ENCODE assay signal across 13 cellular contexts in the genomic region with DNA sequence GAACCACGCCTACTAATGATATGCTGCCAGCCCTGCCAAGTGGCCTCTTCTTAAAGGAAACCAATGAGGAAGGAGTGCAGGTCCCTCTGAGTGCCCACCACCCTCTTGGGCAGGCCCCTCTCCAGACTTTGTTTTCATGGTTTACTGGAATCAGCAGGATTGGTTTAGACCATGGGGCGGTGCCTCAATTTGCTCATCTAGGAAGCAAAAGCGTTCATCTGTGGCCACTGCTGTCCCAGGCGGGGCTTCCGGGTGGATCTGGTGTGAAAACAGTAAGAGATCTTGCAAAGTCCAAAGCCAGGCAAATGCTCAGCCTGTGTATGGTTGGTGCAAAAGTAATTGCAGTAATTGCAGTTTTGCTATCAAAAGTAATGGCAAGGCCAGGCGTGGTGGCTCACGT.
"Had no signal": no experiment of that assay in that cellular context is flagged by ENCODE, and none has a peak within 500 bp of the region (broad histone marks: within the 10 kb centered on the region; RNA-seq: fewer than 3 reads in every experiment).

No MANE protein-coding gene starts in this region.

- H3K27ac ChIP-seq: brain microvascular endothelial cell had no signal

- H3K4me3 ChIP-seq: dorsolateral prefrontal cortex had no signal

- H3K27ac Mint-ChIP-seq: activated naive CD8-positive, alpha-beta T cell; activated T-helper 17 cell treated with anti-CD3 and anti-CD28 coated beads, Interleukin-2, amount 50 U/mL, for 72 hours; stimulated activated memory B cell treated with anti-CD40 and anti-IgM and Interleukin-4, amounts not matched to agents 10 μg/mL and 1 μg/mL and 100 μg/mL, for 72 hours; T-helper 1 cell treated with Interleukin-12 subunit alpha and Interleukin-12 subunit beta and Interleukin-4 antibody, amounts not matched to agents 30 μg/mL and 1 μg/mL, for 36 hours had no signal

- H3K27me3 Mint-ChIP-seq: activated naive CD8-positive, alpha-beta T cell; activated T-helper 17 cell treated with anti-CD3 and anti-CD28 coated beads, Interleukin-2, amount 50 U/mL, for 72 hours had no signal

- ATAC-seq: activated T-helper 17 cell treated with anti-CD3 and anti-CD28 coated beads, Interleukin-2, amount 50 U/mL, for 72 hours; left colon; stimulated activated memory B cell treated with anti-CD40 and anti-IgM and Interleukin-4, amounts not matched to agents 10 μg/mL and 1 μg/mL and 100 μg/mL, for 72 hours had no signal

- H3K9me3 Mint-ChIP-seq: activated T-helper 17 cell treated with anti-CD3 and anti-CD28 coated beads, Interleukin-2, amount 50 U/mL, for 72 hours; immature natural killer cell; stimulated activated memory B cell treated with anti-CD40 and anti-IgM and Interleukin-4, amounts not matched to agents 10 μg/mL and 1 μg/mL and 100 μg/mL, for 72 hours; T-helper 1 cell treated with Interleukin-12 subunit alpha and Interleukin-12 subunit beta and Interleukin-4 antibody, amounts not matched to agents 30 μg/mL and 1 μg/mL, for 36 hours had no signal

- FAIRE-seq: small intestine, TTC549 had no signal

- H3K27me3 ChIP-seq: brain microvascular endothelial cell, dorsolateral prefrontal cortex had no signal

- H3K36me3 ChIP-seq: brain microvascular endothelial cell had no signal

- H3K4me3 Mint-ChIP-seq: activated naive CD8-positive, alpha-beta T cell; activated T-helper 17 cell treated with anti-CD3 and anti-CD28 coated beads, Interleukin-2, amount 50 U/mL, for 72 hours; immature natural killer cell; stimulated activated memory B cell treated with anti-CD40 and anti-IgM and Interleukin-4, amounts not matched to agents 10 μg/mL and 1 μg/mL and 100 μg/mL, for 72 hours; T-helper 1 cell treated with Interleukin-12 subunit alpha and Interleukin-12 subunit beta and Interleukin-4 antibody, amounts not matched to agents 30 μg/mL and 1 μg/mL, for 36 hours had no signal

- H3K4me2 ChIP-seq: SK-N-SH had no signal

- DNase-seq: activated CD4-positive, alpha-beta T cell treated with anti-CD3 and anti-CD28 coated beads, Interleukin-2, amount 50 U/mL, for 4 hours; brain microvascular endothelial cell; immature natural killer cell; Right ventricle myocardium superior; small intestine had no signal

- H3K9ac ChIP-seq: SK-N-SH had no signal

- H3K36me3 Mint-ChIP-seq: activated naive CD8-positive, alpha-beta T cell; immature natural killer cell; stimulated activated memory B cell treated with anti-CD40 and anti-IgM and Interleukin-4, amounts not matched to agents 10 μg/mL and 1 μg/mL and 100 μg/mL, for 72 hours had no signal

- H3K9me3 ChIP-seq: SK-N-SH had no signal
